20 cellular contexts compared by ENCODE assay signal in the genomic region with DNA sequence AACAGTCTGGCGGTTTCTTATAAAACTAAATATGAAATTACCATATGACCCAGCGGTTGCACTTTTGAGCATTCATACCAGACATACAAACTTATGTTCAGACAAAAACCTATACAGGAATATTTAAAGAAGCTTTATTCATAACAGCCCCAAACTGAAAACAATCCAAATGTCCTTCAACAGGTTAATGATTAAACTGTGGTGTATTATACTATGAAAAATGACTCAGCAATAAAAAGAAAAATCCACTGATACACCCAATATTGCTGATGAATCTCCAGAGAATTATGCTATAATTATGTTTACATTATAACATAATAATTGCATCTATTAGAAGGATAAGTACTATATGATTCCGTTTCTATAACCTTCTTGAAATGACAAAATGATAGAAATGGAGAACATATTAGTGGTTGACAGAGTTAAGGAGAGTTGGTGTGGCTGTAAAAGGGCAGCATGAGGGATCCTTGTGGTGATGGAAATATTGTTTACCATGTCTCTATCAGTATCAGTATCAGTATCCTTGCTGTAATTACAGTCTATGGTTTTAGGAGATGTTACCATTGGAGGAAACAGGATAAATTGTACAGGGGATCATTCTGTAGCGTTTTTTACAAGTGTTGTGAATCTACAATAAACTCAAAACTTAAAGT.
A peak's percentile ranks its signal among the peaks of the same experiment; 100 is the strongest.
DNase-seq lines count a peak whose midpoint lies in the region; ATAC-seq and TF ChIP-seq lines count a peak whose summit lies in the region.
"Had no signal": no experiment of that assay in that cellular context is flagged by ENCODE, and none has a peak within 500 bp of the region (broad histone marks: within the 10 kb centered on the region; RNA-seq: fewer than 3 reads in every experiment).

No MANE protein-coding gene starts in this region.

- H3K4me3 ChIP-seq in OCI-LY1 (ENCODE audit: low read depth, low read length, poor library complexity, severe bottlenecking) (no peak overlapping the region), brain microvascular endothelial cell (ENCODE audit: low read depth, low read length) (no peak overlapping the region)

- DNase-seq in Caki2 (ENCODE audit: low read depth) (peak; percentile 6), glomerular visceral epithelial cell (ENCODE audit: extremely low spot score) (peak; percentile 10), GF-D8 (lab: John Stamatoyannopoulos, UW) (no peak), progenitor cell of endocrine pancreas (ENCODE audit: low spot score, unreplicated experiment) (no peak), brain microvascular endothelial cell (no peak), activated gamma-delta T cell treated with Interleukin-2 at 50 U/mL for 16 hours (no peak)
- DNase-seq: AML-193, H7, NCI-H187, NCI-H2107, NCI-H226, NCI-H524, NCI-H82, SIG-M5 had no signal

- no peak overlapping the region for H3K4me3 Mint-ChIP-seq in progenitor cell of endocrine pancreas (ENCODE audit: low read depth)

- peak overlapping the region; percentile 37; the same call in 1 of the 2 replicates for H2AFZ ChIP-seq in OCI-LY1 (ENCODE audit: low read length)

- H3F3A ChIP-seq in OCI-LY1 (ENCODE audit: insufficient read depth, low read length) = no peaks in the 10 kb centered on the region

- no peaks in the 10 kb centered on the region for H3K27me3 ChIP-seq in OCI-LY1 (ENCODE audit: insufficient read depth, low read length)
- H3K27me3 ChIP-seq in brain microvascular endothelial cell (replicated peaks) = no peaks in the 10 kb centered on the region

- no peak overlapping the region for H3K4me2 ChIP-seq in OCI-LY1 (ENCODE audit: low read length)

- no peaks in the 10 kb centered on the region for H3K79me2 ChIP-seq in OCI-LY1 (ENCODE audit: insufficient read depth, low read length)

- ATAC-seq in GM18870 (IDR thresholded peaks at IDR 0.05; ENCODE audit: unreplicated experiment) = peak; percentile 53
- ATAC-seq: SK-N-SH treated with all-trans-retinoic acid at 6 μM for 48 hours had no signal

- H3K36me3 Mint-ChIP-seq in progenitor cell of endocrine pancreas (ENCODE audit: insufficient read depth) = no peaks in the 10 kb centered on the region

- H4K20me1 ChIP-seq in OCI-LY1 (ENCODE audit: insufficient read depth, low read length) = no peaks in the 10 kb centered on the region

- H3K9me3 Mint-ChIP-seq in progenitor cell of endocrine pancreas (ENCODE audit: low read depth) = no peaks in the 10 kb centered on the region

- H3K9me3 ChIP-seq in OCI-LY1 (ENCODE audit: low read length) = no peaks in the 10 kb centered on the region

- H3K4me1 Mint-ChIP-seq in progenitor cell of endocrine pancreas (ENCODE audit: low read depth) = no peaks in the 10 kb centered on the region

- H3K9ac ChIP-seq in OCI-LY1 (ENCODE audit: low read length) = no peak overlapping the region

- TF ChIP-seq CTCF in OCI-LY1 (IDR thresholded peaks at IDR 0.05; ENCODE audit: low read length) (no peak), progenitor cell of endocrine pancreas (IDR thresholded peaks at IDR 0.05; ENCODE audit: unreplicated experiment) (no peak), brain microvascular endothelial cell (IDR thresholded peaks at IDR 0.05; ENCODE audit: low read depth, low read length, missing control alignments) (no peak)

- in situ Hi-C loops in Caki2 (cut with HindIII; ENCODE audit: low pct_unique_long_range_greater_than_20kb, low sequenced_read_pairs) (no loop called here), brain microvascular endothelial cell (cut with HindIII; ENCODE audit: low pct_ligation_motif_present, low sequenced_read_pairs) (no loop called here)

- no peak overlapping the region for H3K27ac Mint-ChIP-seq in progenitor cell of endocrine pancreas

- H3K9me2 ChIP-seq in OCI-LY1 (ENCODE audit: low read depth, low read length) = no peaks in the 10 kb centered on the region

- no peak overlapping the region for H3K27ac ChIP-seq in OCI-LY1 (ENCODE audit: low read depth, low read length, poor library complexity, severe bottlenecking)
- no peak overlapping the region for H3K27ac ChIP-seq in brain microvascular endothelial cell
- H3K27ac ChIP-seq: C4-2B, HL-60, RWPE1 had no signal

- H3K4me1 ChIP-seq in OCI-LY1 (ENCODE audit: insufficient read depth, low read length, severe bottlenecking) = no peaks in the 10 kb centered on the region

- H3K27me3 Mint-ChIP-seq in progenitor cell of endocrine pancreas = no peaks in the 10 kb centered on the region

- H3K36me3 ChIP-seq in OCI-LY1 (ENCODE audit: insufficient read depth, low read length) (no peaks in the 10 kb centered on the region), brain microvascular endothelial cell (replicated peaks) (no peaks in the 10 kb centered on the region)

Comparison
In these comparisons a context has a peak if more than half of its experiments do, and no peak if none do; other contexts are left out.
1. DNase-seq: peak in Caki2 (single experiment) and glomerular visceral epithelial cell (single experiment); none in GF-D8 (single experiment), progenitor cell of endocrine pancreas (single experiment), brain microvascular endothelial cell (single experiment) and activated gamma-delta T cell treated with Interleukin-2 at 50 U/mL for 16 hours (single experiment).